1 cellular context compared by ENCODE assay signal in genomic region chr2:240821429-240821778, GRCh38.
TF ChIP-seq lines count a peak whose summit lies in the region.

No MANE protein-coding gene starts in this region.

TF ChIP-seq in GM23338, 12 proteins besides CTCF, POLR2A, EP300 and RAD21 (continued from another document):
- no peak for TF ChIP-seq ZNF462 (CRISPR knock-in tag; IDR thresholded peaks at IDR 0.05)
- TF ChIP-seq STAT1 (IDR thresholded peaks at IDR 0.05; ENCODE audit: unreplicated experiment) = no peak
- TF ChIP-seq ETS1 (IDR thresholded peaks at IDR 0.05) = no peak
- no peak for TF ChIP-seq CREB1 (CRISPR knock-in tag; IDR thresholded peaks at IDR 0.05; ENCODE audit: low read depth)
- TF ChIP-seq EZH2phosphoT487 (IDR thresholded peaks at IDR 0.05; ENCODE audit: unreplicated experiment) = no peak
- TF ChIP-seq ZNF114 (CRISPR knock-in tag; IDR thresholded peaks at IDR 0.05) = no peak
